Comparison of ENCODE assay signal across 1 cellular context in genomic region chr2:183123117-183123958, GRCh38.
TF ChIP-seq lines count a peak whose summit lies in the region.

No MANE protein-coding gene starts in this region.

TF ChIP-seq in K562, 482 proteins besides CTCF, POLR2A, EP300 and RAD21 (continued from another document and continues in another):
- no peak for TF ChIP-seq ZBTB40 (IDR thresholded peaks at IDR 0.05)
- TF ChIP-seq ZBTB40 (CRISPR knock-in tag; IDR thresholded peaks at IDR 0.05) = no peak
- TF ChIP-seq CHAMP1 (IDR thresholded peaks at IDR 0.05) = 0 out of 2 replicates have a peak, but pooled peaks have one; percentile 17
- TF ChIP-seq SRF (CRISPR knock-in tag; IDR thresholded peaks at IDR 0.05) = peak in 1 of 2 experiments; percentile 78; a peak in 1 of 4 replicates
- no peak for TF ChIP-seq FUS (optimal IDR thresholded peaks at IDR 0.05; ENCODE audit: low read depth, low read length)
- no peak for TF ChIP-seq VEZF1 (CRISPR knock-in tag; IDR thresholded peaks at IDR 0.05)
- no peak for TF ChIP-seq ZFPM2 (CRISPR knock-in tag; IDR thresholded peaks at IDR 0.05)
- no peak for TF ChIP-seq ATF4 (CRISPR knock-in tag; IDR thresholded peaks at IDR 0.05)
- TF ChIP-seq ZNF263 (CRISPR knock-in tag; IDR thresholded peaks at IDR 0.05; ENCODE audit: borderline replicate concordance) = no peak
- no peak for TF ChIP-seq DDX20 (tag; IDR thresholded peaks at IDR 0.05; ENCODE audit: low read depth)
- no peak for TF ChIP-seq CSDE1 (IDR thresholded peaks at IDR 0.05)
- TF ChIP-seq NFXL1 (CRISPR knock-in tag; IDR thresholded peaks at IDR 0.05) = no peak
- TF ChIP-seq PRPF4 (IDR thresholded peaks at IDR 0.05; ENCODE audit: insufficient read depth, low read depth, low read length, poor library complexity, severe bottlenecking) = no peak
- 0 out of 2 replicates have a peak, but pooled peaks have one; percentile 29 for TF ChIP-seq RHOXF2B (CRISPR knock-in tag; conservative IDR thresholded peaks at IDR 0.05)
- TF ChIP-seq HIVEP1 (CRISPR knock-in tag; IDR thresholded peaks at IDR 0.05) = no peak
- TF ChIP-seq ZNF589 (CRISPR knock-in tag; IDR thresholded peaks at IDR 0.05; ENCODE audit: low read depth) = no peak
- TF ChIP-seq ZBTB49 (CRISPR knock-in tag; IDR thresholded peaks at IDR 0.05; ENCODE audit: borderline replicate concordance) = no peak
- no peak for TF ChIP-seq NEUROD1 (IDR thresholded peaks at IDR 0.05; ENCODE audit: borderline replicate concordance, low read depth, low read length, partially characterized antibody)
- TF ChIP-seq DLX4 (CRISPR knock-in tag; IDR thresholded peaks at IDR 0.05) = no peak
- no peak for TF ChIP-seq RFX1 (IDR thresholded peaks at IDR 0.05)
- TF ChIP-seq U2AF2 (optimal IDR thresholded peaks at IDR 0.05; ENCODE audit: low read depth, low read length) = no peak
- TF ChIP-seq BCL6 (CRISPR knock-in tag; IDR thresholded peaks at IDR 0.05) = no peak
- TF ChIP-seq ZNF134 (CRISPR knock-in tag; conservative IDR thresholded peaks at IDR 0.05) = no peak
- peak; percentile 66; the same call in 1 of the 2 replicates for TF ChIP-seq ZNF316 (IDR thresholded peaks at IDR 0.05)
- TF ChIP-seq BRD4 (IDR thresholded peaks at IDR 0.05) = no peak
- no peak for TF ChIP-seq PATZ1 (CRISPR knock-in tag; IDR thresholded peaks at IDR 0.05; ENCODE audit: borderline replicate concordance)
- no peak for TF ChIP-seq ZNF584 (CRISPR knock-in tag; IDR thresholded peaks at IDR 0.05; ENCODE audit: low read depth)
- no peak for TF ChIP-seq HOMEZ (CRISPR knock-in tag; IDR thresholded peaks at IDR 0.05)
- no peak for TF ChIP-seq ZNF232 (CRISPR knock-in tag; IDR thresholded peaks at IDR 0.05)
- TF ChIP-seq SMAD1 (IDR thresholded peaks at IDR 0.05; ENCODE audit: low read depth, low read length, partially characterized antibody) = no peak
- TF ChIP-seq MLLT1 (IDR thresholded peaks at IDR 0.05) = peak in 1 of 2 experiments; percentile 83; a peak in 1 of 4 replicates
- TF ChIP-seq MCM3 (IDR thresholded peaks at IDR 0.05) = no peak
- no peak for TF ChIP-seq ZNF699 (CRISPR knock-in tag; IDR thresholded peaks at IDR 0.05; ENCODE audit: insufficient replicate concordance)
- TF ChIP-seq RBBP5 (IDR thresholded peaks at IDR 0.05; ENCODE audit: borderline replicate concordance, insufficient read depth, low read length, poor library complexity, severe bottlenecking) = no peak
- no peak for TF ChIP-seq C11orf30 (IDR thresholded peaks at IDR 0.05; ENCODE audit: low read depth)
- no peak for TF ChIP-seq MAZ (CRISPR knock-in tag; conservative IDR thresholded peaks at IDR 0.05 in 1 of 2, IDR thresholded peaks at IDR 0.05 in 1 of 2)
- no peak for TF ChIP-seq CCAR2 (IDR thresholded peaks at IDR 0.05; ENCODE audit: low read depth, low read length)
